15 cellular contexts compared by ENCODE assay signal in genomic region chr3:72265661-72266370, GRCh38.
DNase-seq lines count a peak whose midpoint lies in the region; ATAC-seq, FAIRE-seq and TF ChIP-seq lines count a peak whose summit lies in the region.
"Had no signal": no experiment of that assay in that cellular context is flagged by ENCODE, and none has a peak within 500 bp of the region (broad histone marks: within the 10 kb centered on the region; RNA-seq: fewer than 3 reads in every experiment).

No MANE protein-coding gene starts in this region.

- no peak overlapping the region for H3K9ac ChIP-seq in H1 (replicated peaks in 1 of 4; ENCODE audit: extremely low read depth in 1 of 4, low read depth in 3 of 4, low read length in 3 of 4)

- no peak overlapping the region for H4K8ac ChIP-seq in H1 (ENCODE audit: extremely low read depth, insufficient read depth, low read length)

- DNase-seq in EH (ENCODE audit: low read depth) (peak; percentile 26), H1 (ENCODE audit: low read depth in 1 of 2, low spot score in 2 of 2) (no peak), mucosa of gallbladder (ENCODE audit: low spot score) (no peak), substantia nigra (lab: John Stamatoyannopoulos, UW) (no peak), NCI-H2107 treated with DMSO at 0.1 percent for 48 hours (lab: John Stamatoyannopoulos, UW; ENCODE audit: unreplicated experiment) (no peak)
- DNase-seq: activated CD8-positive, alpha-beta memory T cell treated with anti-CD3 and anti-CD28 coated beads, Interleukin-2, amount 50 U/mL, for 4 hours; anterior cingulate cortex; CD8-positive, alpha-beta T cell; islet precursor cell; NCI-H345; stimulated activated CD4-positive, alpha-beta T cell treated with anti-CD3 and anti-CD28 coated beads, Interleukin-1b, Interleukin-23, amount 100 ng/mL, for 48 hours had no signal

- TF ChIP-seq RAD21 in H1 (IDR thresholded peaks at IDR 0.05 in 1 of 2, conservative IDR thresholded peaks at IDR 0.05 in 1 of 2; ENCODE audit: low read depth in 2 of 2, low read length in 2 of 2): no peak

- CTCF ChIA-PET in H1 (lab: Charles Lee; ENCODE audit: partially characterized antibody): interaction anchor here (0.5 to 5.1 kb wide), 24 partner anchors 8 to 555 kb away, joined by 3 to 28 read pairs (median 3); no protein-coding TSS in a partner anchor

- H2BK5ac ChIP-seq in H1 (ENCODE audit: low read depth, low read length): no peak overlapping the region

- H3K27me3 ChIP-seq in H1 (replicated peaks in 1 of 4; ENCODE audit: control insufficient read depth in 3 of 4, extremely low read depth in 1 of 4, insufficient read depth in 3 of 4, low read length in 3 of 4): no peaks in the 10 kb centered on the region

- H2BK12ac ChIP-seq in H1 (ENCODE audit: low read depth, low read length): no peak overlapping the region

- no peak overlapping the region for H4K5ac ChIP-seq in H1 (ENCODE audit: insufficient read length, low read depth, low read length)

- H2BK20ac ChIP-seq in H1 (ENCODE audit: low read length): no peak overlapping the region

- no peak overlapping the region for H3K56ac ChIP-seq in H1 (replicated peaks; ENCODE audit: insufficient read length, low read depth, low read length)

- no peaks in the 10 kb centered on the region for H3K79me1 ChIP-seq in H1 (ENCODE audit: low read depth, low read length)

- no peaks in the 10 kb centered on the region for H3K79me2 ChIP-seq in H1 (ENCODE audit: control insufficient read depth in 1 of 2, insufficient read depth in 2 of 2, low read length in 2 of 2)

- no peak overlapping the region for H3K4me3 ChIP-seq in H1 (ENCODE audit: extremely low read depth in 1 of 4, insufficient read depth in 2 of 4, low read depth in 3 of 4, low read length in 4 of 4)

- no peak overlapping the region for H2AK5ac ChIP-seq in H1 (ENCODE audit: low read depth, low read length)

- 0 out of 2 replicates have a peak overlapping the region, but pooled peaks have one; percentile 33 for H2BK15ac ChIP-seq in H1 (ENCODE audit: low read length)

- TF ChIP-seq CTCF in H1 (IDR thresholded peaks at IDR 0.05; ENCODE audit: control extremely low read depth in 1 of 3, insufficient read depth in 1 of 3, low read depth in 1 of 3, low read length in 3 of 3): no peak

- H2BK120ac ChIP-seq in H1 (replicated peaks; ENCODE audit: low read depth, low read length): no peak overlapping the region

- H3K4ac ChIP-seq in H1 (replicated peaks; ENCODE audit: insufficient read length, low read depth, low read length): no peak overlapping the region

- TF ChIP-seq POLR2A in H1 (IDR thresholded peaks at IDR 0.05; ENCODE audit: control extremely low read depth in 1 of 2, low read depth in 2 of 2, low read length in 2 of 2): no peak

- ATAC-seq in GM19463 (IDR thresholded peaks at IDR 0.05; ENCODE audit: unreplicated experiment) (peak; percentile 45), HG03039 (IDR thresholded peaks at IDR 0.05; ENCODE audit: unreplicated experiment) (peak; percentile 37), GM19467 (IDR thresholded peaks at IDR 0.05; ENCODE audit: unreplicated experiment) (no peak)
- ATAC-seq: CD8-positive, alpha-beta T cell had no signal

- 75% methylated on average over 8 of the region's 8 CpGs; no CpG with 5 or more reads in 1 of the 2 experiments for WGBS in H1 (ENCODE audit: extremely low coverage in 1 of 2, insufficient coverage in 1 of 2, insufficient read length in 1 of 2, insufficient replicate concordance in 2 of 2, low coverage in 1 of 2, low lambda C conversion rate in 2 of 2, missing lambda C conversion rate in 1 of 2), 2 experiments

- TF ChIP-seq EP300 in H1 (IDR thresholded peaks at IDR 0.05; ENCODE audit: borderline replicate concordance in 1 of 2, low read depth in 2 of 2, low read length in 2 of 2): no peak

- no peak overlapping the region for H3K23ac ChIP-seq in H1 (ENCODE audit: insufficient read length)

- H3K23me2 ChIP-seq in H1 (ENCODE audit: low read depth, low read length): no peaks in the 10 kb centered on the region; the same call in 1 of the 2 replicates

- H3K18ac ChIP-seq in H1 (ENCODE audit: extremely low read depth, low read length): no peak overlapping the region

- no peaks in the 10 kb centered on the region for H4K20me1 ChIP-seq in H1 (replicated peaks in 1 of 2; ENCODE audit: control insufficient read depth in 1 of 2, insufficient read depth in 2 of 2, low read length in 2 of 2)

- POLR2A ChIA-PET in H1 (lab: Charles Lee; ENCODE audit: partially characterized antibody): no interaction called here

- H3K9me3 ChIP-seq in H1 (ENCODE audit: insufficient read depth in 2 of 2, low read depth in 1 of 2, low read length in 1 of 2): no peaks in the 10 kb centered on the region

- H3K27ac ChIP-seq in H1 (ENCODE audit: low read depth, low read length) (no peak overlapping the region), substantia nigra (ENCODE audit: low read depth, low read length, poor library complexity, severe bottlenecking) (no peak overlapping the region)
- H3K27ac ChIP-seq: RWPE1 had no signal

- no peak for FAIRE-seq in H1 (lab: Jason Lieb, UNC)

- no peak overlapping the region for H3K14ac ChIP-seq in H1 (ENCODE audit: insufficient read length)

- H4K91ac ChIP-seq in H1 (replicated peaks; ENCODE audit: insufficient read length, low read length): no peak overlapping the region

- H3K36me3 ChIP-seq in H1 (ENCODE audit: control insufficient read depth in 2 of 4, insufficient read depth in 4 of 4, low read length in 3 of 4): no peaks in the 10 kb centered on the region

- H2AFZ ChIP-seq in H1 (ENCODE audit: low read length): peak overlapping the region; percentile 78

- peaks cover 0 to 6% (median 0%) of the 10 kb centered on the region in 4 experiments; a peak in 1 of 7 replicates for H3K4me1 ChIP-seq in H1 (replicated peaks in 1 of 4; ENCODE audit: control insufficient read depth in 3 of 4, insufficient read depth in 4 of 4, low read length in 3 of 4)

- H3K4me2 ChIP-seq in H1 (ENCODE audit: insufficient read depth in 1 of 2, low read depth in 2 of 2, low read length in 2 of 2): no peak overlapping the region

TF ChIP-seq in H1, 55 proteins besides CTCF, POLR2A, EP300 and RAD21:
- TF ChIP-seq YY1 (IDR thresholded peaks at IDR 0.05; ENCODE audit: low read depth, low read length) (no peak), USF2 (IDR thresholded peaks at IDR 0.05; ENCODE audit: low read length) (no peak), TEAD4 (IDR thresholded peaks at IDR 0.05; ENCODE audit: low read depth, low read length) (no peak), KDM4A (IDR thresholded peaks at IDR 0.05; ENCODE audit: low read depth, low read length, severe bottlenecking) (no peak), RBBP5 (IDR thresholded peaks at IDR 0.05; ENCODE audit: borderline replicate concordance, low read depth, low read length) (no peak), SIX5 (IDR thresholded peaks at IDR 0.05; ENCODE audit: low read depth, low read length) (no peak), SIN3A (conservative IDR thresholded peaks at IDR 0.05 in 1 of 2, IDR thresholded peaks at IDR 0.05 in 1 of 2; ENCODE audit: low read depth in 1 of 2, low read length in 2 of 2) (no peak), SUZ12 (IDR thresholded peaks at IDR 0.05; ENCODE audit: low read length) (no peak), JUN (IDR thresholded peaks at IDR 0.05; ENCODE audit: low read depth, low read length) (no peak)
